20 cellular contexts compared by ENCODE assay signal in the genomic region with DNA sequence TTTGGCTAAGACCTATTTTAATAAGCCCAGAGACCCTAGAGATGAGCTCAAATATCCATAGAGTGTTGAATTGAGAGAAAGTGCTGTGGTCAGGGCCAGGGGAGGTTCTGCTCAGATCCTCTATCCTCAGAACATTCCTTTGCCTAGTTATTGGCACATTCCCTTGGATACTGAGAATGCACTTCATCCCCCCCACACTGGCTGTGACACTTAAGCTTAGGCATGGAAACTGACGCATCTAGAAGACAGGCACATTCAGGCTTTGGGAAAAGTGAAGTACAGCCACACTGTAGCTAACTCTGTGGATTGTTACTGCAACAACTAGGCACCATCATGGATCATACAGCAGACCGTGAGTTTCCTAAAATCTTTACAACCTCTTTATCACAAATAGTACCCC. TPM values are rescaled to one million over a fixed set of nuclear protein-coding genes. Genes with fewer than 3 reads are reported as not detected.
DNase-seq lines count a peak whose midpoint lies in the region; ATAC-seq and TF ChIP-seq lines count a peak whose summit lies in the region.
"Had no signal": no experiment of that assay in that cellular context is flagged by ENCODE, and none has a peak within 500 bp of the region (broad histone marks: within the 10 kb centered on the region; RNA-seq: fewer than 3 reads in every experiment).

No MANE protein-coding gene starts in this region.

- H3K27me3 ChIP-seq in IMR-90 (ENCODE audit: control insufficient read depth, insufficient read depth, low read length), result no peaks in the 10 kb centered on the region
- H3K27me3 ChIP-seq: BE2C had no signal

- H3K18ac ChIP-seq in IMR-90 (ENCODE audit: low read depth, low read length), result no peak overlapping the region

- H3K4ac ChIP-seq in IMR-90 (ENCODE audit: low read depth, low read length), result no peak overlapping the region

- no peak for TF ChIP-seq RAD21 in IMR-90 (IDR thresholded peaks at IDR 0.05; ENCODE audit: low read length)

- in situ Hi-C loops in IMR-90 (cut with MboI; ENCODE audit: low sequenced_read_pairs), result no loop called here

- ATAC-seq in IMR-90 (ENCODE audit: low read depth), result no peak
- ATAC-seq in HG03342 (IDR thresholded peaks at IDR 0.05; ENCODE audit: unreplicated experiment), result no peak
- no peak for ATAC-seq in GM18873 (IDR thresholded peaks at IDR 0.05; ENCODE audit: low FRiP score, unreplicated experiment)
- ATAC-seq in GM21423 (IDR thresholded peaks at IDR 0.05; ENCODE audit: unreplicated experiment), result no peak
- ATAC-seq: K562 had no signal

- H3K36me3 ChIP-seq in IMR-90 (ENCODE audit: control insufficient read depth, insufficient read depth, low read length), result no peaks in the 10 kb centered on the region
- H3K36me3 ChIP-seq: BE2C had no signal

- H3K9me1 ChIP-seq in IMR-90 (ENCODE audit: insufficient read depth, low read length), result no peaks in the 10 kb centered on the region

- dilution Hi-C loops in IMR-90 (cut with HindIII; ENCODE audit: low sequenced_read_pairs, unreplicated experiment), result no loop called here

- H3K23ac ChIP-seq in IMR-90 (ENCODE audit: low read depth, low read length), result no peak overlapping the region

- no peak overlapping the region for H3K9ac ChIP-seq in IMR-90 (ENCODE audit: low read depth, low read length)

- no peak overlapping the region for H2BK20ac ChIP-seq in IMR-90 (ENCODE audit: low read depth, low read length)

- no peak overlapping the region for H2AK5ac ChIP-seq in IMR-90 (ENCODE audit: low read depth, low read length)

- no peak overlapping the region for H2AFZ ChIP-seq in IMR-90 (replicated peaks; ENCODE audit: low read length, poor library complexity)

- H4K8ac ChIP-seq in IMR-90 (ENCODE audit: low read depth in 2 of 2, low read length in 2 of 2), result no peak overlapping the region

- no peak overlapping the region for H3K56ac ChIP-seq in IMR-90 (ENCODE audit: extremely low read depth, insufficient read depth, low read length)

- 80% methylated on average over 1 of the region's 2 CpGs; no CpG with 5 or more reads in 1 of the 2 experiments for WGBS in IMR-90 (ENCODE audit: extremely low coverage in 2 of 2, insufficient read length in 1 of 2), 2 experiments

- H3K4me3 ChIP-seq in IMR-90 (ENCODE audit: insufficient read depth, low read depth, low read length), result no peak overlapping the region
- H3K4me3 ChIP-seq: K562 had no signal

- no peak overlapping the region for H3K27ac ChIP-seq in IMR-90 (ENCODE audit: insufficient read depth, low read length)
- H3K27ac ChIP-seq: HL-60 had no signal

- H2BK5ac ChIP-seq in IMR-90 (ENCODE audit: low read depth, low read length, poor library complexity, severe bottlenecking), result no peak overlapping the region

- H4K20me1 ChIP-seq in IMR-90 (ENCODE audit: insufficient read depth, low read length), result no peaks in the 10 kb centered on the region

- POLR2A ChIA-PET in IMR-90 (lab: Charles Lee; ENCODE audit: unreplicated experiment), result no interaction called here

- H3K4me1 ChIP-seq in IMR-90 (ENCODE audit: control insufficient read depth, insufficient read depth, low read length), result peaks cover 2% of the 10 kb centered on the region; the same call in 1 of the 2 replicates
- H3K4me1 ChIP-seq: BE2C had no signal

- CTCF ChIA-PET in IMR-90 (lab: Yijun Ruan, JAX), result no interaction called here

- TF ChIP-seq POLR2A in IMR-90 (IDR thresholded peaks at IDR 0.05; ENCODE audit: low read depth, low read length), result no peak

- intact Hi-C loops in IMR-90 (cut with micrococcal nuclease), result no loop called here

- no peak overlapping the region for H2AK9ac ChIP-seq in IMR-90 (replicated peaks; ENCODE audit: low read depth, low read length, poor library complexity)

- BruUV-seq in IMR-90 (replicated peaks; lab: Mats Ljungman, UMichigan), result no TSS peak

- H3K9me3 ChIP-seq in IMR-90 (ENCODE audit: control insufficient read depth, insufficient read depth, low read length), result no peaks in the 10 kb centered on the region
- H3K9me3 ChIP-seq: BE2C had no signal

- H2BK15ac ChIP-seq in IMR-90 (ENCODE audit: low read depth, low read length), result no peak overlapping the region

- H2BK120ac ChIP-seq in IMR-90 (ENCODE audit: low read depth, low read length), result no peak overlapping the region

- no peak overlapping the region for H4K5ac ChIP-seq in IMR-90 (ENCODE audit: low read depth, low read length)

- TF ChIP-seq CTCF in IMR-90 (conservative IDR thresholded peaks at IDR 0.05; ENCODE audit: low read depth, low read length), result no peak

- H3K79me1 ChIP-seq in IMR-90 (ENCODE audit: low read depth in 1 of 2, low read length in 2 of 2), result no peaks in the 10 kb centered on the region

- no peak overlapping the region for H3K14ac ChIP-seq in IMR-90 (replicated peaks; ENCODE audit: low read depth, low read length)

- DNase-seq in EL (peak; percentile 11), IMR-90 (peak; percentile 10), astrocyte of the hippocampus (ENCODE audit: low read depth, low spot score) (peak; percentile 71), islet precursor cell (peak; percentile 68), NCI-H2029 treated with DMSO at 0.1 percent for 48 hours (lab: John Stamatoyannopoulos, UW) (no peak)
- DNase-seq: BE2C; C1 segment of cervical spinal cord; CD4-positive, CD25-positive, alpha-beta regulatory T cell; CD8-positive, alpha-beta memory T cell; COR-L47; DMS 273 treated with DMSO at 0.1 percent for 48 hours; DMS53; GF-D8; H9 had no signal

- H4K91ac ChIP-seq in IMR-90 (ENCODE audit: insufficient read depth, low read depth, low read length), result no peak overlapping the region

- H3K4me2 ChIP-seq in IMR-90 (ENCODE audit: low read depth, low read length), result no peak overlapping the region

TF ChIP-seq in IMR-90, 13 proteins besides CTCF, POLR2A, EP300 and RAD21:
- TF ChIP-seq FOS (IDR thresholded peaks at IDR 0.05; ENCODE audit: low read depth, low read length) (no peak), USF2 (IDR thresholded peaks at IDR 0.05; ENCODE audit: low read depth, low read length) (no peak), RCOR1 (IDR thresholded peaks at IDR 0.05; ENCODE audit: insufficient replicate concordance, low read length) (no peak), ELK1 (IDR thresholded peaks at IDR 0.05; ENCODE audit: borderline replicate concordance, low read depth, low read length) (no peak), NFE2L2 (IDR thresholded peaks at IDR 0.05; ENCODE audit: low read depth, low read length) (no peak), SMC3 (IDR thresholded peaks at IDR 0.05; ENCODE audit: low read depth, low read length) (no peak), BHLHE40 (IDR thresholded peaks at IDR 0.05; ENCODE audit: low read depth, low read length) (no peak), MXI1 (IDR thresholded peaks at IDR 0.05; ENCODE audit: borderline replicate concordance, low read depth, low read length) (no peak), CEBPB (IDR thresholded peaks at IDR 0.05; ENCODE audit: low read depth, low read length) (no peak), RFX5 (IDR thresholded peaks at IDR 0.05; ENCODE audit: low read depth, low read length) (no peak), MAZ (IDR thresholded peaks at IDR 0.05; ENCODE audit: borderline replicate concordance, low read depth, low read length) (no peak), CHD1 (IDR thresholded peaks at IDR 0.05; ENCODE audit: low read depth, low read length) (no peak), MAFK (IDR thresholded peaks at IDR 0.05; ENCODE audit: low read depth, low read length) (no peak)
TF ChIP-seq in IMR-90: peak in this region for 0.

RNA-seq across cellular contexts. Expression of gene RASGRF2, which starts 27.1 kb away (rescaled TPM):
- total RNA-seq in IMR-90 (2012; rRNA removed), result 5.0 and 5.3 TPM in 2 replicates
- polyA plus RNA-seq in IMR-90 (2012; rRNA removed), result 2.9 and 3.0 TPM in 2 replicates
- 1.1 and 1.3 TPM in 2 replicates for polyA plus RNA-seq in IMR-90 (2012; cell fraction: cytosol; rRNA removed)
- 2.3 and 7.5 TPM in 2 replicates for polyA plus RNA-seq in IMR-90 (2012; cell fraction: nucleus; rRNA removed; ENCODE audit: low replicate concordance)
- total RNA-seq: A172 had no signal
